In genomic region chr14:78401866-78402265, GRCh38 we compare ENCODE assay signal across 22 cellular contexts.
"Had no signal": no experiment of that assay in that cellular context is flagged by ENCODE, and none has a peak within 500 bp of the region (broad histone marks: within the 10 kb centered on the region; RNA-seq: fewer than 3 reads in every experiment).

No MANE protein-coding gene starts in this region.

- H3K4me3 ChIP-seq: right atrium auricular region had no signal

- FAIRE-seq: small intestine had no signal

- ATAC-seq: activated naive CD4-positive, alpha-beta T cell treated with anti-CD3 and anti-CD28 coated beads, Interleukin-2, amount 50 U/mL, for 72 hours; activated T-cell treated with anti-CD3 and anti-CD28 coated beads, Interleukin-2, amount 50 U/mL, for 72 hours; effector memory CD8-positive, alpha-beta T cell; left ventricle myocardium superior; naive thymus-derived CD8-positive, alpha-beta T cell; T-helper 17 cell; WTC11 had no signal

- DNase-seq: activated CD4-positive, alpha-beta T cell treated with anti-CD3 and anti-CD28 coated beads for 48 hours; activated CD8-positive, alpha-beta memory T cell treated with anti-CD3 and anti-CD28 coated beads, Interleukin-2, amount 50 U/mL, for 48 hours; activated gamma-delta T cell; activated T-cell treated with anti-CD3 and anti-CD28 coated beads, Interleukin-2, amount 50 U/mL, for 72 hours; brain microvascular endothelial cell; cerebellar nuclear complex; effector memory CD8-positive, alpha-beta T cell; erythroblast; islet precursor cell; left ventricle myocardium superior; mesenchymal stem cell; naive thymus-derived CD8-positive, alpha-beta T cell; small intestine; stimulated activated CD4-positive, alpha-beta T cell treated with anti-CD3 and anti-CD28 coated beads, Interleukin-4, amount 100 ng/mL, for 4 hours; stimulated activated CD8-positive, alpha-beta memory T cell treated with anti-CD3 and anti-CD28 coated beads, Interleukin-4, amount 100 ng/mL, for 48 hours; stimulated activated naive CD4-positive, alpha-beta T cell treated with Interleukin-2 at 50 U/mL for 16 hours; substantia nigra; T-helper 17 cell; trophoblast cell had no signal
